14 cellular contexts compared by ENCODE assay signal in the genomic region with DNA sequence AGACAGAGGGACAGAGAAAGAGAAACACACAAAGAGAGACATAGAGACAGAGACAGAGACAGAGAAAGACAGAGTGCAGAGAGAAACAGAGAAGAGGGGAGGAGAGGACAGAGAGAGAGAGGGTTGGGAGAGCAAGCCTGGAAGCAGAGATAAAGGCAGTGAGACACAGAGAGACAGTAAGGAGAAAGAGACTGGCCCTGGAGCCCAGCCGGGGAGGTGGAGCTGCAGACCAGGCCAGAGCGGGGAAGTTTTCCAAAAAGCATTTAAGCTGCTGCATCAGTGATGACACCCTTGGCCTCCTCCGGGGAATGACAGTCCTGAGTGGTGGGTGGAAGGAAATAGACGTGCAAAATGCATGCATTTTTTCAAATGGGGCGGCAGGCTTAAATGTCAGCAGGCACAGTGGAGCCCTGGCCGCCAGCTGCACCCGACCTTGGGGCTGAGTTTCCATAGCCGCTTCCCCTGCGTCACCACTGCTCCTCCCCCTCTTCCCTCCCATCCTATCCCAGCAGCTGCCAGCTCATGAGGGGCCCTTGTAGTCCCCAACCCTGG.
A peak's percentile ranks its signal among the peaks of the same experiment; 100 is the strongest.
DNase-seq lines count a peak whose midpoint lies in the region; ATAC-seq and TF ChIP-seq lines count a peak whose summit lies in the region.
"Had no signal": no experiment of that assay in that cellular context is flagged by ENCODE, and none has a peak within 500 bp of the region (broad histone marks: within the 10 kb centered on the region; RNA-seq: fewer than 3 reads in every experiment).

No MANE protein-coding gene starts in this region.

- no peak for TF ChIP-seq POLR2A in adrenal gland (IDR thresholded peaks at IDR 0.05)

- peaks cover 0 to 8% (median 1%) of the 10 kb centered on the region in 5 donors for H3K9me3 Mint-ChIP-seq in CD8-positive, alpha-beta memory T cell
- H3K9me3 Mint-ChIP-seq: dendritic cell treated with granulocyte-macrophage colony-stimulating factor and Interleukin-4, amounts not matched to agents 40 ng/mL and 50 ng/mL, for 4 days had no signal

- H3K4me1 ChIP-seq in HUES6 (ENCODE audit: control insufficient read depth, insufficient read depth, low read length) (peaks cover 27% of the 10 kb centered on the region), adrenal gland (replicated peaks in 1 of 2) (peaks cover 18 to 21% of the 10 kb centered on the region in 2 donors), iPS-18a (ENCODE audit: control insufficient read depth, low read depth, low read length) (peaks cover 11% of the 10 kb centered on the region), smooth muscle cell (ENCODE audit: low read depth) (peaks cover 17% of the 10 kb centered on the region)
- no peaks in the 10 kb centered on the region for H3K4me1 ChIP-seq in CD8-positive, alpha-beta memory T cell (ENCODE audit: insufficient read depth, low read length)

- no peaks in the 10 kb centered on the region for H3K79me2 ChIP-seq in smooth muscle cell (ENCODE audit: low read depth)

- H3K9ac ChIP-seq in HUES6 (ENCODE audit: low read length), result no peak overlapping the region
- no peak overlapping the region for H3K9ac ChIP-seq in iPS-18a (ENCODE audit: low read length)
- peak overlapping the region; percentile 65 for H3K9ac ChIP-seq in smooth muscle cell (ENCODE audit: low read depth)

- no peak overlapping the region for H3K27ac ChIP-seq in HUES6 (ENCODE audit: low read depth, low read length)
- peak overlapping the region; percentile 18 to 82 (median 72) for H3K27ac ChIP-seq in adrenal gland
- no peak overlapping the region for H3K27ac ChIP-seq in iPS-18a (ENCODE audit: low read length)
- peak overlapping the region; percentile 85 for H3K27ac ChIP-seq in smooth muscle cell (ENCODE audit: low read depth)
- H3K27ac ChIP-seq in CD8-positive, alpha-beta memory T cell (ENCODE audit: low read depth, low read length), result no peak overlapping the region
- H3K27ac ChIP-seq: transverse colon had no signal

- CTCF ChIA-PET in CD8-positive, alpha-beta memory T cell (lab: Charles Lee), result no interaction called here

- H3K36me3 ChIP-seq in HUES6 (ENCODE audit: control insufficient read depth, insufficient read depth, low read length) (no peaks in the 10 kb centered on the region), adrenal gland (replicated peaks in 1 of 2) (no peaks in the 10 kb centered on the region), iPS-18a (ENCODE audit: control insufficient read depth, low read depth, low read length) (no peaks in the 10 kb centered on the region), smooth muscle cell (ENCODE audit: low read depth) (no peaks in the 10 kb centered on the region)
- H3K36me3 ChIP-seq in CD8-positive, alpha-beta memory T cell (ENCODE audit: insufficient read depth, low read length), result no peaks in the 10 kb centered on the region
- H3K36me3 ChIP-seq: transverse colon had no signal

- H4K20me1 ChIP-seq in smooth muscle cell (ENCODE audit: low read depth), result no peaks in the 10 kb centered on the region

- TF ChIP-seq CTCF in adrenal gland (IDR thresholded peaks at IDR 0.05) (no peak), smooth muscle cell (IDR thresholded peaks at IDR 0.05; ENCODE audit: borderline replicate concordance, insufficient read depth, poor library complexity, severe bottlenecking) (no peak)

- WGBS in adrenal gland, 4 donors, result 0 to 12% (median 5%) methylated on average over 9 of the region's 9 CpGs
- 20% methylated on average over 8 of the region's 9 CpGs for WGBS in smooth muscle cell (ENCODE audit: low lambda C conversion rate)

- POLR2A ChIA-PET in CD8-positive, alpha-beta memory T cell (lab: Charles Lee), result no interaction called here

- H2AFZ ChIP-seq in smooth muscle cell (ENCODE audit: low read depth), result peak overlapping the region; percentile 67

- H3K4me1 Mint-ChIP-seq in CD8-positive, alpha-beta memory T cell, result no peaks in the 10 kb centered on the region

- intact Hi-C loops in adrenal gland (cut with DNase I), result no loop called here

- peaks cover 17 to 45% of the 10 kb centered on the region in 2 donors for H3K27me3 Mint-ChIP-seq in CD8-positive, alpha-beta memory T cell

- ATAC-seq in HG02623 (IDR thresholded peaks at IDR 0.05; ENCODE audit: unreplicated experiment), result no peak

- H3F3A ChIP-seq in smooth muscle cell (ENCODE audit: low read depth), result peaks cover 7% of the 10 kb centered on the region

- no peaks in the 10 kb centered on the region for H3K36me3 Mint-ChIP-seq in CD8-positive, alpha-beta memory T cell
- H3K36me3 Mint-ChIP-seq: activated naive CD8-positive, alpha-beta T cell treated with anti-CD3 and anti-CD28 coated beads, Interleukin-2, amount 10 ng/mL, durations not matched to agents 7 days and 5 days had no signal

- no peak overlapping the region for H3K4me3 Mint-ChIP-seq in CD8-positive, alpha-beta memory T cell
- H3K4me3 Mint-ChIP-seq: activated naive CD8-positive, alpha-beta T cell treated with anti-CD3 and anti-CD28 coated beads, Interleukin-2, amount 10 ng/mL, durations not matched to agents 7 days and 5 days; dendritic cell treated with granulocyte-macrophage colony-stimulating factor and Interleukin-4, amounts not matched to agents 40 ng/mL and 50 ng/mL, for 4 days; natural killer cell treated with Interleukin-12 subunit alpha and Interleukin-12 subunit beta and Interleukin-15 and Interleukin-18, amount 100 ng/mL, for 72 hours had no signal

- H3K27me3 ChIP-seq in HUES6 (ENCODE audit: control insufficient read depth, insufficient read depth, low read length) (peaks cover 4% of the 10 kb centered on the region; the same call in 1 of the 2 replicates), adrenal gland (no peaks in the 10 kb centered on the region), iPS-18a (ENCODE audit: control insufficient read depth, insufficient read depth, low read length) (peaks cover 4% of the 10 kb centered on the region), smooth muscle cell (ENCODE audit: low read depth) (no peaks in the 10 kb centered on the region)
- H3K27me3 ChIP-seq in CD8-positive, alpha-beta memory T cell (ENCODE audit: insufficient read depth, low read length, poor library complexity, severe bottlenecking), result no peaks in the 10 kb centered on the region

- DNase-seq in adrenal gland (peak; percentile 71 to 88 (median 84)), smooth muscle cell (lab: John Stamatoyannopoulos, UW; ENCODE audit: unreplicated experiment) (peak; percentile 54), GDM1 (lab: John Stamatoyannopoulos, UW) (no peak)
- no peak for DNase-seq in CD8-positive, alpha-beta memory T cell
- DNase-seq in activated CD8-positive, alpha-beta memory T cell treated with anti-CD3 and anti-CD28 coated beads, Interleukin-2, amount 50 U/mL, for 48 hours, result no peak
- DNase-seq: activated naive CD8-positive, alpha-beta T cell treated with anti-CD3 and anti-CD28 coated beads, Interleukin-2, amount 10 ng/mL, durations not matched to agents 7 days and 5 days; NCI-H345; T-helper 9 cell; transverse colon had no signal

- H3K27ac Mint-ChIP-seq in CD8-positive, alpha-beta memory T cell, result no peak overlapping the region
- H3K27ac Mint-ChIP-seq: activated naive CD8-positive, alpha-beta T cell treated with anti-CD3 and anti-CD28 coated beads, Interleukin-2, amount 10 ng/mL, durations not matched to agents 7 days and 5 days; dendritic cell treated with granulocyte-macrophage colony-stimulating factor and Interleukin-4, amounts not matched to agents 40 ng/mL and 50 ng/mL, for 4 days; natural killer cell treated with Interleukin-12 subunit alpha and Interleukin-12 subunit beta and Interleukin-15 and Interleukin-18, amount 100 ng/mL, for 72 hours had no signal

- peaks cover 5% of the 10 kb centered on the region; the same call in 1 of the 2 replicates for H3K9me3 ChIP-seq in HUES6 (ENCODE audit: control insufficient read depth, insufficient read depth, low read depth, low read length)
- H3K9me3 ChIP-seq in adrenal gland (replicated peaks in 1 of 3), result no peaks in the 10 kb centered on the region
- no peaks in the 10 kb centered on the region for H3K9me3 ChIP-seq in iPS-18a (ENCODE audit: control insufficient read depth, low read depth, low read length)
- no peaks in the 10 kb centered on the region for H3K9me3 ChIP-seq in smooth muscle cell (replicated peaks; ENCODE audit: low read depth)
- no peaks in the 10 kb centered on the region for H3K9me3 ChIP-seq in CD8-positive, alpha-beta memory T cell (ENCODE audit: low read length)
- H3K9me3 ChIP-seq: transverse colon had no signal

- H3K4me3 ChIP-seq in HUES6 (ENCODE audit: low read depth, low read length) (peak overlapping the region; percentile 40; the same call in 1 of the 2 replicates), adrenal gland (peak overlapping the region in 1 of 4 donors; percentile 34), iPS-18a (ENCODE audit: low read length) (peak overlapping the region; percentile 7), smooth muscle cell (peak overlapping the region; percentile 16)
- H3K4me3 ChIP-seq in CD8-positive, alpha-beta memory T cell (ENCODE audit: low read length), result no peak overlapping the region
- H3K4me3 ChIP-seq: transverse colon had no signal

- peak overlapping the region; percentile 73 for H3K4me2 ChIP-seq in smooth muscle cell

Comparison
In these comparisons a context has a peak if more than half of its experiments do, and no peak if none do; other contexts are left out.
1. H3K27ac ChIP-seq: peak in adrenal gland (5 of 5) and smooth muscle cell (single experiment); none in HUES6 (single experiment), iPS-18a (single experiment) and CD8-positive, alpha-beta memory T cell (single experiment).
2. DNase-seq: peak in adrenal gland (7 of 7) and smooth muscle cell (single experiment); none in CD8-positive, alpha-beta memory T cell (0 of 5), GDM1 (single experiment) and activated CD8-positive, alpha-beta memory T cell treated with anti-CD3 and anti-CD28 coated beads, Interleukin-2, amount 50 U/mL, for 48 hours (single experiment).